Comparison of ENCODE assay signal across 8 cellular contexts in genomic region chr1:246930830-246931548, GRCh38. TPM values are rescaled to one million over a fixed set of nuclear protein-coding genes. Genes with fewer than 3 reads are reported as not detected.
DNase-seq lines count a peak whose midpoint lies in the region; ATAC-seq, FAIRE-seq and TF ChIP-seq lines count a peak whose summit lies in the region.

No MANE protein-coding gene starts in this region.

- H3K9me3 ChIP-seq in CD4-positive, alpha-beta memory T cell (ENCODE audit: control insufficient read depth in 1 of 2, low read length in 2 of 2): no peaks in the 10 kb centered on the region
- H3K9me3 ChIP-seq in pancreas (no peaks in the 10 kb centered on the region), uterus (no peaks in the 10 kb centered on the region)

- DNase-seq in CD4-positive, alpha-beta memory T cell: peak; percentile 52 to 66 (median 59)
- DNase-seq in RPMI8226 (peak; percentile 67), Right ventricle myocardium inferior (ENCODE audit: missing footprints) (peak; percentile 80), pancreas (peak; percentile 40 to 83 (median 63)), uterus (peak; percentile 45 to 54)

- CTCF ChIA-PET in CD4-positive, alpha-beta memory T cell (lab: Charles Lee; ENCODE audit: partially characterized antibody): interaction anchor here (0.9 to 1.4 kb wide), 2 partner anchors 40 to 442 kb away, joined by 3 read pairs; no protein-coding TSS in a partner anchor

- H3K4me1 ChIP-seq in CD4-positive, alpha-beta memory T cell (ENCODE audit: insufficient read depth, low read length): peaks cover 40% of the 10 kb centered on the region
- H3K4me1 ChIP-seq in pancreas (peaks cover 0 to 8% (median 5%) of the 10 kb centered on the region in 3 donors), uterus (peaks cover 7 to 14% of the 10 kb centered on the region in 2 donors)

- no peaks in the 10 kb centered on the region for H3K27me3 Mint-ChIP-seq in CD4-positive, alpha-beta memory T cell
- H3K27me3 Mint-ChIP-seq in activated naive CD8-positive, alpha-beta T cell: no peaks in the 10 kb centered on the region

- intact Hi-C loops in CD4-positive, alpha-beta memory T cell (cut with micrococcal nuclease): loop anchor here (1.0 to 5.0 kb wide), 5 partner anchors 173 to 1960 kb away; partner anchors contain the start of genes ZNF496 and ZNF669
- intact Hi-C loops in Right ventricle myocardium inferior (cut with DNase I) (no loop called here), pancreas (cut with DNase I) (no loop called here), uterus (cut with DNase I; ENCODE audit: low total_unique reads) (no loop called here)

- H3K36me3 Mint-ChIP-seq in CD4-positive, alpha-beta memory T cell: peaks cover 16 to 31% of the 10 kb centered on the region in 2 donors
- H3K36me3 Mint-ChIP-seq in activated naive CD8-positive, alpha-beta T cell: peaks cover 9% of the 10 kb centered on the region

- peak overlapping the region; percentile 84 to 97 (median 94) for H3K4me3 Mint-ChIP-seq in CD4-positive, alpha-beta memory T cell
- peak overlapping the region; percentile 94 for H3K4me3 Mint-ChIP-seq in activated naive CD8-positive, alpha-beta T cell

- no peak for TF ChIP-seq CTCF in pancreas (IDR thresholded peaks at IDR 0.05)
- no peak for TF ChIP-seq CTCF in uterus (IDR thresholded peaks at IDR 0.05)

- no peaks in the 10 kb centered on the region for H3K36me3 ChIP-seq in CD4-positive, alpha-beta memory T cell (ENCODE audit: insufficient read depth, low read length)
- no peaks in the 10 kb centered on the region for H3K36me3 ChIP-seq in pancreas
- no peaks in the 10 kb centered on the region for H3K36me3 ChIP-seq in uterus

- TF ChIP-seq POLR2A in uterus (IDR thresholded peaks at IDR 0.05): no peak

- peak overlapping the region; percentile 86 to 99 (median 93) for H3K27ac Mint-ChIP-seq in CD4-positive, alpha-beta memory T cell
- peak overlapping the region; percentile 89 for H3K27ac Mint-ChIP-seq in activated naive CD8-positive, alpha-beta T cell

- H3K4me1 Mint-ChIP-seq in CD4-positive, alpha-beta memory T cell: peaks cover 25 to 54% (median 38%) of the 10 kb centered on the region in 4 donors
- peaks cover 38% of the 10 kb centered on the region for H3K4me1 Mint-ChIP-seq in activated naive CD8-positive, alpha-beta T cell (ENCODE audit: low read depth)

- POLR2A ChIA-PET in CD4-positive, alpha-beta memory T cell (lab: Charles Lee; ENCODE audit: partially characterized antibody): interaction anchor here (0.7 to 2.1 kb wide), 4 partner anchors 17 to 365 kb away, joined by 3 to 9 read pairs (median 4); partner anchors contain the start of genes CNST and TFB2M

- H3K4me3 ChIP-seq in CD4-positive, alpha-beta memory T cell (ENCODE audit: low read length in 2 of 2): peak overlapping the region; percentile 78 to 89
- peak overlapping the region; percentile 51 to 93 (median 84) for H3K4me3 ChIP-seq in pancreas
- H3K4me3 ChIP-seq in uterus: peak overlapping the region; percentile 89 to 99

- 0 to 1% methylated on average over 29 to 76 of the region's 76 CpGs for WGBS in pancreas, 2 donors

- peak overlapping the region; percentile 76 for H3K27ac ChIP-seq in CD4-positive, alpha-beta memory T cell (ENCODE audit: low read depth, low read length)
- H3K27ac ChIP-seq in pancreas: peak overlapping the region; percentile 49 to 95 (median 90)
- peak overlapping the region; percentile 97 to 99 for H3K27ac ChIP-seq in uterus

- H3K27me3 ChIP-seq in CD4-positive, alpha-beta memory T cell (ENCODE audit: insufficient read depth, low read length): no peaks in the 10 kb centered on the region
- H3K27me3 ChIP-seq in pancreas (no peaks in the 10 kb centered on the region), uterus (no peaks in the 10 kb centered on the region)

- H3K9me3 Mint-ChIP-seq in CD4-positive, alpha-beta memory T cell: peaks cover 0 to 5% (median 0%) of the 10 kb centered on the region in 8 donors
- peaks cover 3% of the 10 kb centered on the region for H3K9me3 Mint-ChIP-seq in activated naive CD8-positive, alpha-beta T cell (ENCODE audit: low read depth)

- ATAC-seq in GM19043 (IDR thresholded peaks at IDR 0.05; ENCODE audit: low read depth, unreplicated experiment) (peak; percentile 16), HG03280 (IDR thresholded peaks at IDR 0.05; ENCODE audit: unreplicated experiment) (peak; percentile 36), Right ventricle myocardium inferior (no peak), pancreas (peak; percentile 1 to 33 (median 24))

- FAIRE-seq in pancreas (lab: Jason Lieb, UNC): no peak

RNA-seq across cellular contexts. Expression of gene AHCTF1, which starts 0.8 kb away (rescaled TPM):
- 10 to 100 TPM; 55.1 to 59.0 TPM for total RNA-seq in CD4-positive, alpha-beta memory T cell
- 10 to 100 TPM in 1 of 2 donors, 1 to 10 TPM in 1; 5.7 to 22.6 TPM for polyA plus RNA-seq in CD4-positive, alpha-beta memory T cell
- total RNA-seq in Right ventricle myocardium inferior: 21.1 TPM
- total RNA-seq in pancreas: 10 to 100 TPM; 11.1 to 14.6 (median 11.7) TPM
- polyA plus RNA-seq in pancreas: 1 to 10 TPM; 4.8 to 7.4 TPM
- 10 to 100 TPM; 22.5 to 53.4 (median 42.4) TPM for total RNA-seq in uterus
